ENCODE assay signal across 8 cellular contexts in genomic region chr5:115170128-115170923, GRCh38. TPM values are rescaled to one million over a fixed set of nuclear protein-coding genes. Genes with fewer than 3 reads are reported as not detected.
DNase-seq lines count a peak whose midpoint lies in the region; ATAC-seq and TF ChIP-seq lines count a peak whose summit lies in the region.

No MANE protein-coding gene starts in this region.

- ATAC-seq in GM21515 (IDR thresholded peaks at IDR 0.05; ENCODE audit: unreplicated experiment) (peak; percentile 47), HG03575 (IDR thresholded peaks at IDR 0.05; ENCODE audit: extremely low read depth, insufficient number of reproducible peaks, low FRiP score, unreplicated experiment) (peak; percentile 19), heart right ventricle (peak; percentile 52 to 83 (median 65))

- peaks cover 6% of the 10 kb centered on the region for H3K9me3 Mint-ChIP-seq in activated T-helper 2 cell treated with anti-CD3 and anti-CD28 coated beads, Interferon-gamma antibody, Interleukin-2, Interleukin-4, amounts not matched to agents 10 μg/mL and 5 μg/mL and 100 μg/mL, durations not matched to agents 14 hours and 24 hours and 36 hours

- peak overlapping the region in 1 of 10 donors; percentile 2 for H3K27ac ChIP-seq in heart right ventricle

- no peaks in the 10 kb centered on the region for H3K36me3 Mint-ChIP-seq in activated T-helper 2 cell treated with anti-CD3 and anti-CD28 coated beads, Interferon-gamma antibody, Interleukin-2, Interleukin-4, amounts not matched to agents 10 μg/mL and 5 μg/mL and 100 μg/mL, durations not matched to agents 14 hours and 24 hours and 36 hours (ENCODE audit: low read depth)

- peaks cover 10% of the 10 kb centered on the region for H3K4me1 Mint-ChIP-seq in activated T-helper 2 cell treated with anti-CD3 and anti-CD28 coated beads, Interferon-gamma antibody, Interleukin-2, Interleukin-4, amounts not matched to agents 10 μg/mL and 5 μg/mL and 100 μg/mL, durations not matched to agents 14 hours and 24 hours and 36 hours (ENCODE audit: low read depth)

- H3K36me3 ChIP-seq in heart right ventricle, result no peaks in the 10 kb centered on the region

- peaks cover 0 to 89% (median 68%) of the 10 kb centered on the region in 7 donors for H3K27me3 ChIP-seq in heart right ventricle

- intact Hi-C loops in activated T-helper 2 cell treated with anti-CD3 and anti-CD28 coated beads, Interferon-gamma antibody, Interleukin-2, Interleukin-4, amounts not matched to agents 10 μg/mL and 5 μg/mL and 100 μg/mL, durations not matched to agents 14 hours and 24 hours and 36 hours (cut with micrococcal nuclease), result loop anchor here (1.0 to 10.0 kb wide), 6 partner anchors 10 to 1404 kb away; partner anchors contain the start of genes AP3S1, ATG12, CCDC112 and SEMA6A
- intact Hi-C loops in heart right ventricle (cut with DNase I), result no loop called here

- H3K27me3 Mint-ChIP-seq in activated T-helper 2 cell treated with anti-CD3 and anti-CD28 coated beads, Interferon-gamma antibody, Interleukin-2, Interleukin-4, amounts not matched to agents 10 μg/mL and 5 μg/mL and 100 μg/mL, durations not matched to agents 14 hours and 24 hours and 36 hours (ENCODE audit: low read depth), result peaks cover 67% of the 10 kb centered on the region

- peak overlapping the region; percentile 76 for H3K4me3 ChIP-seq in GM08714 (ENCODE audit: low read length)
- peak overlapping the region; percentile 64 to 90 (median 78) for H3K4me3 ChIP-seq in heart right ventricle
- peak overlapping the region; percentile 84 for H3K4me3 ChIP-seq in retinal pigment epithelial cell (ENCODE audit: low read length)

- peak overlapping the region; percentile 50 for H3K4me3 Mint-ChIP-seq in activated T-helper 2 cell treated with anti-CD3 and anti-CD28 coated beads, Interferon-gamma antibody, Interleukin-2, Interleukin-4, amounts not matched to agents 10 μg/mL and 5 μg/mL and 100 μg/mL, durations not matched to agents 14 hours and 24 hours and 36 hours (ENCODE audit: low read depth)

- peaks cover 0 to 3% (median 0%) of the 10 kb centered on the region in 11 donors for H3K9me3 ChIP-seq in heart right ventricle

- no peak overlapping the region for H3K27ac Mint-ChIP-seq in activated T-helper 2 cell treated with anti-CD3 and anti-CD28 coated beads, Interferon-gamma antibody, Interleukin-2, Interleukin-4, amounts not matched to agents 10 μg/mL and 5 μg/mL and 100 μg/mL, durations not matched to agents 14 hours and 24 hours and 36 hours

- TF ChIP-seq CTCF in heart right ventricle (IDR thresholded peaks at IDR 0.05) (no peak), retinal pigment epithelial cell (conservative IDR thresholded peaks at IDR 0.05; ENCODE audit: low read depth, low read length) (no peak)

- 0 to 1% methylated on average over 59 to 70 of the region's 70 CpGs for WGBS in heart right ventricle, 2 donors

- DNase-seq in activated T-helper 2 cell treated with anti-CD3 and anti-CD28 coated beads, Interferon-gamma antibody, Interleukin-2, Interleukin-4, amounts not matched to agents 10 μg/mL and 5 μg/mL and 100 μg/mL, durations not matched to agents 14 hours and 24 hours and 36 hours (ENCODE audit: low spot score), result no peak
- DNase-seq in heart right ventricle, result no peak
- DNase-seq in retinal pigment epithelial cell (ENCODE audit: low read depth), result no peak
- no peak for DNase-seq in NCI-H1436 treated with DMSO at 0.1 percent for 48 hours (lab: John Stamatoyannopoulos, UW)
- no peak for DNase-seq in NCI-H187 treated with DMSO at 0.1 percent for 48 hours (lab: John Stamatoyannopoulos, UW)

- peaks cover 7 to 25% (median 22%) of the 10 kb centered on the region in 9 donors for H3K4me1 ChIP-seq in heart right ventricle

RNA-seq across cellular contexts. Expression of gene TRIM36, which starts 0.6 kb away (rescaled TPM):
- not detected in 2 replicates for total RNA-seq in activated T-helper 2 cell treated with anti-CD3 and anti-CD28 coated beads, Interferon-gamma antibody, Interleukin-2, Interleukin-4, amounts not matched to agents 10 μg/mL and 5 μg/mL and 100 μg/mL, durations not matched to agents 14 hours and 24 hours and 36 hours
- 1 to 10 TPM in 1 of 10 donors, under 1 TPM in 9; 0.06 to 2.2 (median 0.35) TPM for total RNA-seq in heart right ventricle
- under 1 TPM; 0.22 to 0.44 TPM for polyA plus RNA-seq in heart right ventricle
